ENCODE assay signal across 14 cellular contexts in the genomic region with DNA sequence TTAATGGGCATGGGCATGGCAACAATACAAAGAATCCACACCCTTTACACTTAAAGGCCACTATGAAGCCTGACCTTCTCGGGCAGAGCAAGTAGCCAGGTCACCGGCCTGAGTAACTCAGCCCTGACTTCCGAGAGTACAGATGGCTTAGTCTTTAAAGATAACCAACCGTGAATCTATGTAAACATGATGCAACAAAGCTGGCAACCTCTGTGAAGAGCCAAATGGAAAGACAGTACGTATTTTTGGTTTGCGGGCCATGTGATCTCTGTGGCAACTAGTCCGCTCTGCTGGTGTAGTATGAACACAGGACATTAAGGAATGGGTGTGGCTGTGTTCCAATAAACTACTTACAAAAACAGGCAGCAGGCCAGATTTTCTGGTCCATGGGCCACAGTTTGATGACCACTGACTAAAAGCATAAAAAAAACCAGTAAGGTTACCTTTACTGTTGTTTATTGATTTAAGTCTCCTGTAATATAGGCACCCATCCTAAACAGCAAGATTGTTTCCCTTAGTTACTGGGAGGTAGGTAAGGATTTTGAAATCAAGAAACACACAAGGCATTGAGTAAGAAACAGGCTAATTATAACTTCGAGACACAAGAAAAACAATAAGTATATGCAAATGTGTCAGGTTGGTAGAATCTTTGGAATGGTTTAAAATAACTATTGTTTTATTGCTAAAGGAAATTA. TPM values are rescaled to one million over a fixed set of nuclear protein-coding genes. Genes with fewer than 3 reads are reported as not detected.
DNase-seq lines count a peak whose midpoint lies in the region; ATAC-seq and TF ChIP-seq lines count a peak whose summit lies in the region.
"Had no signal": no experiment of that assay in that cellular context is flagged by ENCODE, and none has a peak within 500 bp of the region (broad histone marks: within the 10 kb centered on the region; RNA-seq: fewer than 3 reads in every experiment).

No MANE protein-coding gene starts in this region.

- peaks cover 0 to 10% (median 0%) of the 10 kb centered on the region in 6 donors for H3K4me1 ChIP-seq in spleen
- H3K4me1 ChIP-seq: testis had no signal

- intact Hi-C loops in left ventricle myocardium superior (cut with micrococcal nuclease) (no loop called here), Right ventricle myocardium superior (cut with DNase I) (no loop called here), left colon (cut with DNase I, micrococcal nuclease) (no loop called here), spleen (cut with DNase I; ENCODE audit: low total_unique reads) (no loop called here)

- TF ChIP-seq POLR2A in spleen (IDR thresholded peaks at IDR 0.05), result no peak

- peaks cover 0 to 91% (median 46%) of the 10 kb centered on the region in 6 donors for H3K36me3 ChIP-seq in spleen

- H3K27me3 ChIP-seq in spleen (replicated peaks in 1 of 7), result no peaks in the 10 kb centered on the region
- H3K27me3 ChIP-seq: testis had no signal

- H3K9me3 ChIP-seq in spleen, result no peaks in the 10 kb centered on the region
- H3K9me3 ChIP-seq: testis had no signal

- WGBS in spleen, 5 donors, result 86 to 94% (median 92%) methylated on average over 8 of the region's 8 CpGs

- H3K27ac ChIP-seq in spleen (no peak overlapping the region), coronary artery (no peak overlapping the region)
- H3K27ac ChIP-seq: testis had no signal

- ATAC-seq in left ventricle myocardium superior (peak; percentile 76), Right ventricle myocardium superior (ENCODE audit: poor library complexity) (no peak), left colon (peak; percentile 52)
- ATAC-seq: Right ventricle myocardium inferior had no signal

- H3K4me3 ChIP-seq in spleen (no peak overlapping the region), coronary artery (no peak overlapping the region)
- H3K4me3 ChIP-seq: testis had no signal

- no peak for TF ChIP-seq CTCF in spleen (IDR thresholded peaks at IDR 0.05 in 8 of 11, conservative IDR thresholded peaks at IDR 0.05 in 3 of 11)
- no peak for TF ChIP-seq CTCF in coronary artery (IDR thresholded peaks at IDR 0.05)

- no peak for DNase-seq in left ventricle myocardium superior
- DNase-seq in Right ventricle myocardium superior, result no peak
- peak; percentile 3 for DNase-seq in T1000 (lab: John Stamatoyannopoulos, UW)
- DNase-seq in left colon, result peak; percentile 16 to 32
- DNase-seq in spleen, result no peak
- no peak for DNase-seq in coronary artery (ENCODE audit: low spot score)
- no peak for DNase-seq in dermis blood vessel endothelial cell
- DNase-seq in NOMO-1 treated with DMSO at 0.1 percent for 48 hours (lab: John Stamatoyannopoulos, UW; ENCODE audit: unreplicated experiment), result no peak
- DNase-seq: activated CD4-positive, alpha-beta memory T cell treated with anti-CD3 and anti-CD28 coated beads for 36 hours; amniotic stem cell; NCI-H524 treated with DMSO at 0.1 percent for 48 hours; stimulated activated CD4-positive, alpha-beta T cell treated with anti-CD3 and anti-CD28 coated beads, Interleukin-15, amount 100 ng/mL, for 24 hours; testis had no signal

RNA-seq across cellular contexts. Expression of a gene that starts 14.5 kb away (rescaled TPM):
- total RNA-seq in left ventricle myocardium superior (11.1 TPM), Right ventricle myocardium superior (9.5 TPM), left colon (10 to 100 TPM; 18.7 to 20.2 TPM), spleen (10 to 100 TPM; 13.5 to 29.7 (median 21.3) TPM), dermis blood vessel endothelial cell (27.1 and 29.4 TPM in 2 replicates)
- polyA plus RNA-seq in spleen, result 10 to 100 TPM; 13.5 to 15.9 (median 15.6) TPM

Comparison
In these comparisons a context has a peak if more than half of its experiments do, and no peak if none do; other contexts are left out.
1. DNase-seq: peak in T1000 (single experiment) and left colon (2 of 2); none in left ventricle myocardium superior (single experiment), Right ventricle myocardium superior (single experiment), spleen (single experiment), coronary artery (single experiment), dermis blood vessel endothelial cell (single experiment) and NOMO-1 treated with DMSO at 0.1 percent for 48 hours (single experiment).